1 cellular context compared by ENCODE assay signal in the genomic region with DNA sequence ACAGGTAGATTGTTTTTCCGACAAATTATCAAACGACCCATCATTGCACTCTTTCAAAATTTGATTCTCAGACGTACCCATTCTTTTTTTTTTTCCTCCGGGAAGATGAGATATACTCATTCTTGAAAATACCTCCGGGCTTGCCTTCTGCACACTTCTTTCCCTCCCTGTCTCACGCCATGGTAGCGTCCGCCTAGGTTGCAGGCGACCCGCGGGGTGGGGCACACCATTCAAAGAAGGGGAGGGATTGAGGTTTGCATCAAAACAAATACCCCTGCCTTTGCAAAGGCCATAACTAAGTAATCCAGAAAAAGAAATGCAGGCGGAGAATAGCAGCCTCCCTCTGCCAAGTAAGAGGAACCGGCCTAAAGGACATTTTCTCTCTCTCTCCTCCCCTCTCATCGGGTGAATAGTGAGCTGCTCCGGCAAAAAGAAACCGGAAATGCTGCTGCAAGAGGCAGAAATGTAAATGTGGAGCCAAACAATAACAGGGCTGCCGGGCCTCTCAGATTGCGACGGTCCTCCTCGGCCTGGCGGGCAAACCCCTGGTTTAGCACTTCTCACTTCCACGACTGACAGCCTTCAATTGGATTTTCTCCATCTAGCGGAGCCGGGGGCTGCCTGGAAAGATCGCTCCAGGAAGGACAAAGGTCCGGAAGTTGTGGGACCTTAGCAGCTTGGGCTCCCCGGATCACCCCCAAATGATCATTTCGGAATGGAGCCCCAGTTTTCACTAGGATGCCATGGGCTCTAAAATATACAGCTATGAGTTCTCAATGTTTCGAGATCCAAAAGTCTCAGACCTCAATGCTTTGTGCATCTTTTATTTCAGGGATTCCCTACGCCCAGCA.
TF ChIP-seq lines count a peak whose summit lies in the region.

No MANE protein-coding gene starts in this region.

TF ChIP-seq in K562, 482 proteins besides CTCF, POLR2A, EP300 and RAD21 (continues in another document):
- TF ChIP-seq, protein P1, sequence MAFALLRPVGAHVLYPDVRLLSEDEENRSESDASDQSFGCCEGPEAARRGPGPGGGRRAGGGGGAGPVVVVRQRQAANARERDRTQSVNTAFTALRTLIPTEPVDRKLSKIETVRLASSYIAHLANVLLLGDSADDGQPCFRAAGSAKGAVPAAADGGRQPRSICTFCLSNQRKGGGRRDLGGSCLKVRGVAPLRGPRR (CRISPR knock-in tag; IDR thresholded peaks at IDR 0.05): no peak
- TF ChIP-seq SUPT5H (IDR thresholded peaks at IDR 0.05): peak; percentile 61
- peak; percentile 94 for TF ChIP-seq JUND (IDR thresholded peaks at IDR 0.05; ENCODE audit: borderline replicate concordance, low read depth, low read length)
- no peak for TF ChIP-seq JUND (tag; IDR thresholded peaks at IDR 0.05; ENCODE audit: borderline replicate concordance, low read depth, low read length)
- TF ChIP-seq FOXP1 (CRISPR knock-in tag; IDR thresholded peaks at IDR 0.05): no peak
- TF ChIP-seq MAFF (IDR thresholded peaks at IDR 0.05; ENCODE audit: low read length): peak; percentile 51; the same call in 1 of the 2 replicates
- no peak for TF ChIP-seq ATF1 (CRISPR knock-in tag; IDR thresholded peaks at IDR 0.05)
- TF ChIP-seq ATF1 (tag; IDR thresholded peaks at IDR 0.05): peak; percentile 69
- 0 out of 2 replicates have a peak, but pooled peaks have one; percentile 62 for TF ChIP-seq NR1H2 (CRISPR knock-in tag; IDR thresholded peaks at IDR 0.05)
- TF ChIP-seq POLR2AphosphoS5 (IDR thresholded peaks at IDR 0.05; ENCODE audit: control insufficient read depth, insufficient read depth, low read depth, low read length): peak; percentile 89
- TF ChIP-seq HNRNPLL (IDR thresholded peaks at IDR 0.05; ENCODE audit: low read depth, low read length, poor library complexity, severe bottlenecking): peak; percentile 8
- peak; percentile 50; the same call in 1 of the 2 replicates for TF ChIP-seq ILF3 (IDR thresholded peaks at IDR 0.05; ENCODE audit: borderline replicate concordance)
- no peak for TF ChIP-seq ZNF717 (CRISPR knock-in tag; IDR thresholded peaks at IDR 0.05)
- no peak for TF ChIP-seq NFYB (IDR thresholded peaks at IDR 0.05; ENCODE audit: extremely low read depth, insufficient read length)
- TF ChIP-seq ZNF253 (CRISPR knock-in tag; conservative IDR thresholded peaks at IDR 0.05): no peak
- no peak for TF ChIP-seq CHD4 (IDR thresholded peaks at IDR 0.05; ENCODE audit: insufficient read depth, insufficient replicate concordance, low read depth, low read length, poor library complexity, severe bottlenecking)
- TF ChIP-seq NCOR1 (IDR thresholded peaks at IDR 0.05): 0 out of 2 replicates have a peak, but pooled peaks have one; percentile 3
- TF ChIP-seq PHF8 (IDR thresholded peaks at IDR 0.05; ENCODE audit: borderline replicate concordance, low read length): peak; percentile 56
- peak; percentile 41 to 66; a peak in 2 of 4 replicates for TF ChIP-seq SIN3A (IDR thresholded peaks at IDR 0.05; ENCODE audit: borderline replicate concordance in 2 of 2, control insufficient read depth in 1 of 2, low read depth in 2 of 2, low read length in 2 of 2)
- TF ChIP-seq ZFP30 (CRISPR knock-in tag; IDR thresholded peaks at IDR 0.05; ENCODE audit: borderline replicate concordance): no peak
- TF ChIP-seq, protein P2, sequence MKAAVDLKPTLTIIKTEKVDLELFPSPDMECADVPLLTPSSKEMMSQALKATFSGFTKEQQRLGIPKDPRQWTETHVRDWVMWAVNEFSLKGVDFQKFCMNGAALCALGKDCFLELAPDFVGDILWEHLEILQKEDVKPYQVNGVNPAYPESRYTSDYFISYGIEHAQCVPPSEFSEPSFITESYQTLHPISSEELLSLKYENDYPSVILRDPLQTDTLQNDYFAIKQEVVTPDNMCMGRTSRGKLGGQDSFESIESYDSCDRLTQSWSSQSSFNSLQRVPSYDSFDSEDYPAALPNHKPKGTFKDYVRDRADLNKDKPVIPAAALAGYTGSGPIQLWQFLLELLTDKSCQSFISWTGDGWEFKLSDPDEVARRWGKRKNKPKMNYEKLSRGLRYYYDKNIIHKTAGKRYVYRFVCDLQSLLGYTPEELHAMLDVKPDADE (conservative IDR thresholded peaks at IDR 0.05; ENCODE audit: control insufficient read depth, low read depth, low read length): 0 out of 2 replicates have a peak, but pooled peaks have one; percentile 46
- TF ChIP-seq, protein P3, sequence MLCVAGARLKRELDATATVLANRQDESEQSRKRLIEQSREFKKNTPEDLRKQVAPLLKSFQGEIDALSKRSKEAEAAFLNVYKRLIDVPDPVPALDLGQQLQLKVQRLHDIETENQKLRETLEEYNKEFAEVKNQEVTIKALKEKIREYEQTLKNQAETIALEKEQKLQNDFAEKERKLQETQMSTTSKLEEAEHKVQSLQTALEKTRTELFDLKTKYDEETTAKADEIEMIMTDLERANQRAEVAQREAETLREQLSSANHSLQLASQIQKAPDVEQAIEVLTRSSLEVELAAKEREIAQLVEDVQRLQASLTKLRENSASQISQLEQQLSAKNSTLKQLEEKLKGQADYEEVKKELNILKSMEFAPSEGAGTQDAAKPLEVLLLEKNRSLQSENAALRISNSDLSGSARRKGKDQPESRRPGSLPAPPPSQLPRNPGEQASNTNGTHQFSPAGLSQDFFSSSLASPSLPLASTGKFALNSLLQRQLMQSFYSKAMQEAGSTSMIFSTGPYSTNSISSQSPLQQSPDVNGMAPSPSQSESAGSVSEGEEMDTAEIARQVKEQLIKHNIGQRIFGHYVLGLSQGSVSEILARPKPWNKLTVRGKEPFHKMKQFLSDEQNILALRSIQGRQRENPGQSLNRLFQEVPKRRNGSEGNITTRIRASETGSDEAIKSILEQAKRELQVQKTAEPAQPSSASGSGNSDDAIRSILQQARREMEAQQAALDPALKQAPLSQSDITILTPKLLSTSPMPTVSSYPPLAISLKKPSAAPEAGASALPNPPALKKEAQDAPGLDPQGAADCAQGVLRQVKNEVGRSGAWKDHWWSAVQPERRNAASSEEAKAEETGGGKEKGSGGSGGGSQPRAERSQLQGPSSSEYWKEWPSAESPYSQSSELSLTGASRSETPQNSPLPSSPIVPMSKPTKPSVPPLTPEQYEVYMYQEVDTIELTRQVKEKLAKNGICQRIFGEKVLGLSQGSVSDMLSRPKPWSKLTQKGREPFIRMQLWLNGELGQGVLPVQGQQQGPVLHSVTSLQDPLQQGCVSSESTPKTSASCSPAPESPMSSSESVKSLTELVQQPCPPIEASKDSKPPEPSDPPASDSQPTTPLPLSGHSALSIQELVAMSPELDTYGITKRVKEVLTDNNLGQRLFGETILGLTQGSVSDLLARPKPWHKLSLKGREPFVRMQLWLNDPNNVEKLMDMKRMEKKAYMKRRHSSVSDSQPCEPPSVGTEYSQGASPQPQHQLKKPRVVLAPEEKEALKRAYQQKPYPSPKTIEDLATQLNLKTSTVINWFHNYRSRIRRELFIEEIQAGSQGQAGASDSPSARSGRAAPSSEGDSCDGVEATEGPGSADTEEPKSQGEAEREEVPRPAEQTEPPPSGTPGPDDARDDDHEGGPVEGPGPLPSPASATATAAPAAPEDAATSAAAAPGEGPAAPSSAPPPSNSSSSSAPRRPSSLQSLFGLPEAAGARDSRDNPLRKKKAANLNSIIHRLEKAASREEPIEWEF (CRISPR knock-in tag; IDR thresholded peaks at IDR 0.05): no peak
- no peak for TF ChIP-seq SIRT6 (IDR thresholded peaks at IDR 0.05; ENCODE audit: low read depth, low read length)
- TF ChIP-seq, protein P4, sequence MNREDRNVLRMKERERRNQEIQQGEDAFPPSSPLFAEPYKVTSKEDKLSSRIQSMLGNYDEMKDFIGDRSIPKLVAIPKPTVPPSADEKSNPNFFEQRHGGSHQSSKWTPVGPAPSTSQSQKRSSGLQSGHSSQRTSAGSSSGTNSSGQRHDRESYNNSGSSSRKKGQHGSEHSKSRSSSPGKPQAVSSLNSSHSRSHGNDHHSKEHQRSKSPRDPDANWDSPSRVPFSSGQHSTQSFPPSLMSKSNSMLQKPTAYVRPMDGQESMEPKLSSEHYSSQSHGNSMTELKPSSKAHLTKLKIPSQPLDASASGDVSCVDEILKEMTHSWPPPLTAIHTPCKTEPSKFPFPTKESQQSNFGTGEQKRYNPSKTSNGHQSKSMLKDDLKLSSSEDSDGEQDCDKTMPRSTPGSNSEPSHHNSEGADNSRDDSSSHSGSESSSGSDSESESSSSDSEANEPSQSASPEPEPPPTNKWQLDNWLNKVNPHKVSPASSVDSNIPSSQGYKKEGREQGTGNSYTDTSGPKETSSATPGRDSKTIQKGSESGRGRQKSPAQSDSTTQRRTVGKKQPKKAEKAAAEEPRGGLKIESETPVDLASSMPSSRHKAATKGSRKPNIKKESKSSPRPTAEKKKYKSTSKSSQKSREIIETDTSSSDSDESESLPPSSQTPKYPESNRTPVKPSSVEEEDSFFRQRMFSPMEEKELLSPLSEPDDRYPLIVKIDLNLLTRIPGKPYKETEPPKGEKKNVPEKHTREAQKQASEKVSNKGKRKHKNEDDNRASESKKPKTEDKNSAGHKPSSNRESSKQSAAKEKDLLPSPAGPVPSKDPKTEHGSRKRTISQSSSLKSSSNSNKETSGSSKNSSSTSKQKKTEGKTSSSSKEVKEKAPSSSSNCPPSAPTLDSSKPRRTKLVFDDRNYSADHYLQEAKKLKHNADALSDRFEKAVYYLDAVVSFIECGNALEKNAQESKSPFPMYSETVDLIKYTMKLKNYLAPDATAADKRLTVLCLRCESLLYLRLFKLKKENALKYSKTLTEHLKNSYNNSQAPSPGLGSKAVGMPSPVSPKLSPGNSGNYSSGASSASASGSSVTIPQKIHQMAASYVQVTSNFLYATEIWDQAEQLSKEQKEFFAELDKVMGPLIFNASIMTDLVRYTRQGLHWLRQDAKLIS (CRISPR knock-in tag; IDR thresholded peaks at IDR 0.05): peak; percentile 35; the same call in 1 of the 2 replicates
- no peak for TF ChIP-seq BRD9 (IDR thresholded peaks at IDR 0.05; ENCODE audit: low read depth, partially characterized antibody)
- no peak for TF ChIP-seq NCOA6 (IDR thresholded peaks at IDR 0.05)
- TF ChIP-seq TARDBP (IDR thresholded peaks at IDR 0.05): no peak
- TF ChIP-seq ESRRB (CRISPR knock-in tag; IDR thresholded peaks at IDR 0.05; ENCODE audit: borderline replicate concordance): no peak
- TF ChIP-seq, protein P5, sequence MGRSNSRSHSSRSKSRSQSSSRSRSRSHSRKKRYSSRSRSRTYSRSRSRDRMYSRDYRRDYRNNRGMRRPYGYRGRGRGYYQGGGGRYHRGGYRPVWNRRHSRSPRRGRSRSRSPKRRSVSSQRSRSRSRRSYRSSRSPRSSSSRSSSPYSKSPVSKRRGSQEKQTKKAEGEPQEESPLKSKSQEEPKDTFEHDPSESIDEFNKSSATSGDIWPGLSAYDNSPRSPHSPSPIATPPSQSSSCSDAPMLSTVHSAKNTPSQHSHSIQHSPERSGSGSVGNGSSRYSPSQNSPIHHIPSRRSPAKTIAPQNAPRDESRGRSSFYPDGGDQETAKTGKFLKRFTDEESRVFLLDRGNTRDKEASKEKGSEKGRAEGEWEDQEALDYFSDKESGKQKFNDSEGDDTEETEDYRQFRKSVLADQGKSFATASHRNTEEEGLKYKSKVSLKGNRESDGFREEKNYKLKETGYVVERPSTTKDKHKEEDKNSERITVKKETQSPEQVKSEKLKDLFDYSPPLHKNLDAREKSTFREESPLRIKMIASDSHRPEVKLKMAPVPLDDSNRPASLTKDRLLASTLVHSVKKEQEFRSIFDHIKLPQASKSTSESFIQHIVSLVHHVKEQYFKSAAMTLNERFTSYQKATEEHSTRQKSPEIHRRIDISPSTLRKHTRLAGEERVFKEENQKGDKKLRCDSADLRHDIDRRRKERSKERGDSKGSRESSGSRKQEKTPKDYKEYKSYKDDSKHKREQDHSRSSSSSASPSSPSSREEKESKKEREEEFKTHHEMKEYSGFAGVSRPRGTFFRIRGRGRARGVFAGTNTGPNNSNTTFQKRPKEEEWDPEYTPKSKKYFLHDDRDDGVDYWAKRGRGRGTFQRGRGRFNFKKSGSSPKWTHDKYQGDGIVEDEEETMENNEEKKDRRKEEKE (IDR thresholded peaks at IDR 0.05; ENCODE audit: borderline replicate concordance in 1 of 2, control insufficient read depth in 1 of 2, low read depth in 2 of 2, low read length in 1 of 2): peak in 1 of 2 experiments; percentile 95; a peak in 2 of 4 replicates
- no peak for TF ChIP-seq HDAC6 (IDR thresholded peaks at IDR 0.05; ENCODE audit: low read depth, low read length)
- no peak for TF ChIP-seq MYNN (IDR thresholded peaks at IDR 0.05)
- TF ChIP-seq MYNN (CRISPR knock-in tag; IDR thresholded peaks at IDR 0.05): no peak
- TF ChIP-seq, protein P6, sequence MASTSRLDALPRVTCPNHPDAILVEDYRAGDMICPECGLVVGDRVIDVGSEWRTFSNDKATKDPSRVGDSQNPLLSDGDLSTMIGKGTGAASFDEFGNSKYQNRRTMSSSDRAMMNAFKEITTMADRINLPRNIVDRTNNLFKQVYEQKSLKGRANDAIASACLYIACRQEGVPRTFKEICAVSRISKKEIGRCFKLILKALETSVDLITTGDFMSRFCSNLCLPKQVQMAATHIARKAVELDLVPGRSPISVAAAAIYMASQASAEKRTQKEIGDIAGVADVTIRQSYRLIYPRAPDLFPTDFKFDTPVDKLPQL (IDR thresholded peaks at IDR 0.05; ENCODE audit: extremely low read depth, insufficient read length): no peak
- TF ChIP-seq ZNF217 (CRISPR knock-in tag; IDR thresholded peaks at IDR 0.05): no peak
- TF ChIP-seq OTX1 (CRISPR knock-in tag; IDR thresholded peaks at IDR 0.05): no peak
- peak; percentile 59 for TF ChIP-seq POLR2G (IDR thresholded peaks at IDR 0.05; ENCODE audit: low read depth, low read length)
- no peak for TF ChIP-seq FOXA3 (CRISPR knock-in tag; conservative IDR thresholded peaks at IDR 0.05 in 1 of 2, IDR thresholded peaks at IDR 0.05 in 1 of 2)
